In genomic region chr6:138289739-138290138, GRCh38 we compare ENCODE assay signal across 9 cellular contexts.
DNase-seq lines count a peak whose midpoint lies in the region; ATAC-seq and TF ChIP-seq lines count a peak whose summit lies in the region.
"Had no signal": no experiment of that assay in that cellular context is flagged by ENCODE, and none has a peak within 500 bp of the region (broad histone marks: within the 10 kb centered on the region; RNA-seq: fewer than 3 reads in every experiment).

No MANE protein-coding gene starts in this region.

- POLR2A ChIA-PET in activated CD4-positive, alpha-beta memory T cell treated with anti-CD3 and anti-CD28 coated beads for 36 hours (lab: Charles Lee): no interaction called here
- POLR2A ChIA-PET in activated CD4-positive, alpha-beta memory T cell treated with anti-CD3 and anti-CD28 coated beads, Interleukin-2, amount 10 ng/mL, durations not matched to agents 7 days and 5 days (lab: Charles Lee): no interaction called here
- POLR2A ChIA-PET in CD4-positive, alpha-beta T cell (lab: Charles Lee): no interaction called here

- no peak overlapping the region for H3K4me3 ChIP-seq in smooth muscle cell

- H3K36me3 Mint-ChIP-seq in activated CD4-positive, alpha-beta memory T cell treated with anti-CD3 and anti-CD28 coated beads for 36 hours: no peaks in the 10 kb centered on the region
- H3K36me3 Mint-ChIP-seq in activated CD4-positive, alpha-beta memory T cell treated with anti-CD3 and anti-CD28 coated beads, Interleukin-2, amount 10 ng/mL, durations not matched to agents 7 days and 5 days (ENCODE audit: low read depth): no peaks in the 10 kb centered on the region
- H3K36me3 Mint-ChIP-seq in chondrocyte (ENCODE audit: low read depth) (peaks cover 1% of the 10 kb centered on the region), mesothelial cell of epicardium (peaks cover 3% of the 10 kb centered on the region)
- no peaks in the 10 kb centered on the region for H3K36me3 Mint-ChIP-seq in CD4-positive, alpha-beta T cell (ENCODE audit: low read depth)

- H3K4me3 Mint-ChIP-seq in activated CD4-positive, alpha-beta memory T cell treated with anti-CD3 and anti-CD28 coated beads for 36 hours: no peak overlapping the region
- no peak overlapping the region for H3K4me3 Mint-ChIP-seq in activated CD4-positive, alpha-beta memory T cell treated with anti-CD3 and anti-CD28 coated beads, Interleukin-2, amount 10 ng/mL, durations not matched to agents 7 days and 5 days
- H3K4me3 Mint-ChIP-seq in chondrocyte (ENCODE audit: unreplicated experiment): no peak overlapping the region
- no peak overlapping the region for H3K4me3 Mint-ChIP-seq in CD4-positive, alpha-beta T cell
- no peak overlapping the region for H3K4me3 Mint-ChIP-seq in mesothelial cell of epicardium

- H3K4me1 Mint-ChIP-seq in activated CD4-positive, alpha-beta memory T cell treated with anti-CD3 and anti-CD28 coated beads for 36 hours (ENCODE audit: low read depth): peaks cover 3% of the 10 kb centered on the region
- H3K4me1 Mint-ChIP-seq in activated CD4-positive, alpha-beta memory T cell treated with anti-CD3 and anti-CD28 coated beads, Interleukin-2, amount 10 ng/mL, durations not matched to agents 7 days and 5 days: peaks cover 5% of the 10 kb centered on the region
- H3K4me1 Mint-ChIP-seq in chondrocyte (ENCODE audit: low read depth) (peaks cover 10% of the 10 kb centered on the region), mesothelial cell of epicardium (peaks cover 5% of the 10 kb centered on the region)
- no peaks in the 10 kb centered on the region for H3K4me1 Mint-ChIP-seq in CD4-positive, alpha-beta T cell (ENCODE audit: low read depth)

- H3K27ac Mint-ChIP-seq in activated CD4-positive, alpha-beta memory T cell treated with anti-CD3 and anti-CD28 coated beads for 36 hours: no peak overlapping the region
- H3K27ac Mint-ChIP-seq in activated CD4-positive, alpha-beta memory T cell treated with anti-CD3 and anti-CD28 coated beads, Interleukin-2, amount 10 ng/mL, durations not matched to agents 7 days and 5 days: no peak overlapping the region
- H3K27ac Mint-ChIP-seq in chondrocyte (ENCODE audit: unreplicated experiment) (no peak overlapping the region), mesothelial cell of epicardium (no peak overlapping the region)
- no peak overlapping the region for H3K27ac Mint-ChIP-seq in CD4-positive, alpha-beta T cell

- CTCF ChIA-PET in activated CD4-positive, alpha-beta memory T cell treated with anti-CD3 and anti-CD28 coated beads for 36 hours (lab: Charles Lee): interaction anchor here (7.0 kb wide), 1 partner anchor 173 kb away, joined by 102 read pairs; no protein-coding TSS in a partner anchor
- CTCF ChIA-PET in activated CD4-positive, alpha-beta memory T cell treated with anti-CD3 and anti-CD28 coated beads, Interleukin-2, amount 10 ng/mL, durations not matched to agents 7 days and 5 days (lab: Charles Lee): interaction anchor here (1.3 kb wide), 1 partner anchor 174 kb away, joined by 5 read pairs; no protein-coding TSS in a partner anchor
- CTCF ChIA-PET in CD4-positive, alpha-beta T cell (lab: Charles Lee): no interaction called here

- H3K27me3 ChIP-seq in smooth muscle cell (ENCODE audit: low read depth): no peaks in the 10 kb centered on the region
- H3K27me3 ChIP-seq in CD4-positive, alpha-beta T cell (ENCODE audit: control insufficient read depth, insufficient read depth, low read length): no peaks in the 10 kb centered on the region

- H3F3A ChIP-seq in smooth muscle cell (ENCODE audit: low read depth): no peaks in the 10 kb centered on the region

- no peak for ATAC-seq in CD4-positive, alpha-beta T cell (ENCODE audit: poor library complexity)
- no peak for ATAC-seq in HG02938 (IDR thresholded peaks at IDR 0.05; ENCODE audit: unreplicated experiment)

- no peaks in the 10 kb centered on the region for H3K9me3 ChIP-seq in smooth muscle cell (replicated peaks; ENCODE audit: low read depth)
- no peaks in the 10 kb centered on the region for H3K9me3 ChIP-seq in CD4-positive, alpha-beta T cell (ENCODE audit: control insufficient read depth, low read length)

- TF ChIP-seq CTCF in chondrocyte (IDR thresholded peaks at IDR 0.05) (peak; percentile 36), smooth muscle cell (IDR thresholded peaks at IDR 0.05; ENCODE audit: borderline replicate concordance, insufficient read depth, poor library complexity, severe bottlenecking) (peak; percentile 5), mesothelial cell of epicardium (IDR thresholded peaks at IDR 0.05; ENCODE audit: unreplicated experiment) (no peak)
- no peak for TF ChIP-seq CTCF in CD4-positive, alpha-beta T cell (IDR thresholded peaks at IDR 0.05)

- no peaks in the 10 kb centered on the region for H3K79me2 ChIP-seq in smooth muscle cell (ENCODE audit: low read depth)

- no peak overlapping the region for H2AFZ ChIP-seq in smooth muscle cell (ENCODE audit: low read depth)

- H4K20me1 ChIP-seq in smooth muscle cell (ENCODE audit: low read depth): no peaks in the 10 kb centered on the region

- peak; percentile 22 for DNase-seq in activated CD4-positive, alpha-beta memory T cell treated with anti-CD3 and anti-CD28 coated beads for 36 hours
- DNase-seq in activated CD4-positive, alpha-beta memory T cell treated with anti-CD3 and anti-CD28 coated beads, Interleukin-2, amount 10 ng/mL, durations not matched to agents 7 days and 5 days: no peak
- DNase-seq in NAMALWA (ENCODE audit: low spot score) (peak; percentile 11), chondrocyte (ENCODE audit: low spot score) (no peak), smooth muscle cell (lab: John Stamatoyannopoulos, UW; ENCODE audit: unreplicated experiment) (no peak), mesothelial cell of epicardium (ENCODE audit: low spot score in 2 of 2, unreplicated experiment in 2 of 2) (no peak)
- DNase-seq in CD4-positive, alpha-beta T cell: no peak
- DNase-seq: T-helper 9 cell had no signal

- no peaks in the 10 kb centered on the region for H3K27me3 Mint-ChIP-seq in activated CD4-positive, alpha-beta memory T cell treated with anti-CD3 and anti-CD28 coated beads for 36 hours
- H3K27me3 Mint-ChIP-seq in activated CD4-positive, alpha-beta memory T cell treated with anti-CD3 and anti-CD28 coated beads, Interleukin-2, amount 10 ng/mL, durations not matched to agents 7 days and 5 days: no peaks in the 10 kb centered on the region
- H3K27me3 Mint-ChIP-seq in chondrocyte (ENCODE audit: low read depth) (no peaks in the 10 kb centered on the region), mesothelial cell of epicardium (ENCODE audit: low read depth) (no peaks in the 10 kb centered on the region)
- H3K27me3 Mint-ChIP-seq in CD4-positive, alpha-beta T cell: peaks cover 12% of the 10 kb centered on the region

- 74% methylated on average over 6 of the region's 6 CpGs for WGBS in smooth muscle cell (ENCODE audit: low lambda C conversion rate)

- no peaks in the 10 kb centered on the region for H3K4me1 ChIP-seq in smooth muscle cell (ENCODE audit: low read depth)

- no peaks in the 10 kb centered on the region for H3K36me3 ChIP-seq in smooth muscle cell (ENCODE audit: low read depth)

- H3K9ac ChIP-seq in smooth muscle cell (ENCODE audit: low read depth): no peak overlapping the region

- intact Hi-C loops in activated CD4-positive, alpha-beta memory T cell treated with anti-CD3 and anti-CD28 coated beads for 36 hours (cut with micrococcal nuclease): loop anchor here (5.0 kb wide), 1 partner anchor 218 kb away; no protein-coding TSS in a partner anchor
- intact Hi-C loops in CD4-positive, alpha-beta T cell (cut with DNase I, micrococcal nuclease): loop anchor here in 1 of 2 experiments (5.0 to 10.0 kb wide), 2 partner anchors 225 to 287 kb away; no protein-coding TSS in a partner anchor

- H3K4me2 ChIP-seq in smooth muscle cell: no peak overlapping the region

- H3K9me3 Mint-ChIP-seq in activated CD4-positive, alpha-beta memory T cell treated with anti-CD3 and anti-CD28 coated beads for 36 hours: no peaks in the 10 kb centered on the region
- H3K9me3 Mint-ChIP-seq in activated CD4-positive, alpha-beta memory T cell treated with anti-CD3 and anti-CD28 coated beads, Interleukin-2, amount 10 ng/mL, durations not matched to agents 7 days and 5 days: no peaks in the 10 kb centered on the region
- H3K9me3 Mint-ChIP-seq in chondrocyte (ENCODE audit: low read depth) (no peaks in the 10 kb centered on the region), mesothelial cell of epicardium (no peaks in the 10 kb centered on the region)
- no peaks in the 10 kb centered on the region for H3K9me3 Mint-ChIP-seq in CD4-positive, alpha-beta T cell

- H3K27ac ChIP-seq in smooth muscle cell (ENCODE audit: low read depth): no peak overlapping the region
- H3K27ac ChIP-seq in CD4-positive, alpha-beta T cell (ENCODE audit: low read depth, low read length): no peak overlapping the region

Comparison
In these comparisons a context has a peak if more than half of its experiments do, and no peak if none do; other contexts are left out.
1. DNase-seq: peak in activated CD4-positive, alpha-beta memory T cell treated with anti-CD3 and anti-CD28 coated beads for 36 hours (single experiment) and NAMALWA (single experiment); none in activated CD4-positive, alpha-beta memory T cell treated with anti-CD3 and anti-CD28 coated beads, Interleukin-2, amount 10 ng/mL, durations not matched to agents 7 days and 5 days (single experiment), chondrocyte (single experiment), smooth muscle cell (single experiment), CD4-positive, alpha-beta T cell (0 of 10) and mesothelial cell of epicardium (0 of 2).
2. CTCF ChIP-seq: peak in chondrocyte (single experiment) and smooth muscle cell (single experiment); none in CD4-positive, alpha-beta T cell (single experiment) and mesothelial cell of epicardium (single experiment).